In the genomic region with DNA sequence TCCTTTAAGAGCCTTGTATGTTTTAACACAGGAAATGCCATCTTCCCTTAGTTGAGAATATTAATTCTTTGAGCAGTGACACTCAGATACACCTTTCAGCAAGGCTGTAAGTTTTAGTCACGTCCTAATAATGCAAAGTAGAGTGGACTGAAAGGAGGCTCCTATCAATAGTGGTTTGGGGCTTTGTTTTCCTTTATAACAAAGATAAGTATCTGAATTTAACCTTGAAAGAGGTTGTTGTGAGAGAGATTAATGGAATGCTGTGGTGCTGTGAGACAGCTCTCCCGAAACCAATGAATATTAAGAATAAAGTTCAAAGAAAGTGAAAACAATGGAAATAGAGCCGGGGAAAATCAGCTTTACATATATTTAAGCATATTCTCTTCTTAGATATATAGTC, we compare ENCODE assay signal across 19 cellular contexts.
DNase-seq lines count a peak whose midpoint lies in the region; ATAC-seq and TF ChIP-seq lines count a peak whose summit lies in the region.
"Had no signal": no experiment of that assay in that cellular context is flagged by ENCODE, and none has a peak within 500 bp of the region (broad histone marks: within the 10 kb centered on the region; RNA-seq: fewer than 3 reads in every experiment).

No MANE protein-coding gene starts in this region.

- POLR2A ChIA-PET in HEK293T (lab: Yijun Ruan, JAX) = no interaction called here

- H3K27me3 Mint-ChIP-seq in chondrocyte (ENCODE audit: low read depth) (no peaks in the 10 kb centered on the region), mesothelial cell of epicardium (ENCODE audit: low read depth) (no peaks in the 10 kb centered on the region)

- H3K9me3 Mint-ChIP-seq in chondrocyte (ENCODE audit: low read depth) (no peaks in the 10 kb centered on the region), mesothelial cell of epicardium (no peaks in the 10 kb centered on the region)

- H3K4me1 Mint-ChIP-seq in chondrocyte (ENCODE audit: low read depth) = peaks cover 19% of the 10 kb centered on the region
- peaks cover 51% of the 10 kb centered on the region for H3K4me1 Mint-ChIP-seq in mesothelial cell of epicardium

- CTCF ChIA-PET in HEK293T (lab: Yijun Ruan, JAX) = no interaction called here

- peak; percentile 8 for DNase-seq in M059J (ENCODE audit: low read depth)
- DNase-seq in SW480 (ENCODE audit: low spot score) = peak; percentile 29
- no peak for DNase-seq in chondrocyte (ENCODE audit: low spot score)
- no peak for DNase-seq in mesothelial cell of epicardium (ENCODE audit: low spot score in 2 of 2, unreplicated experiment in 2 of 2)
- no peak for DNase-seq in cerebellar nuclear complex (lab: John Stamatoyannopoulos, UW)
- DNase-seq in HEK293T (ENCODE audit: extremely low spot score) = no peak
- DNase-seq in T-helper 1 cell = no peak
- DNase-seq: ACHN; C1 segment of cervical spinal cord; H7; MG63; NCI-H1048; NCI-H1436 treated with DMSO at 0.1 percent for 48 hours; NCI-H2029 treated with DMSO at 0.1 percent for 48 hours; NCI-H510A; NCI-H748 treated with DMSO at 0.1 percent for 48 hours; NK-92 treated with Interleukin-12 subunit alpha and Interleukin-12 subunit beta, amount 100 ng/mL, for 24 hours; Right ventricle myocardium superior had no signal

- ATAC-seq in GM21723 (IDR thresholded peaks at IDR 0.05; ENCODE audit: unreplicated experiment) = no peak

- peak overlapping the region; percentile 10 for H3K27ac Mint-ChIP-seq in chondrocyte (ENCODE audit: unreplicated experiment)
- peak overlapping the region; percentile 68 for H3K27ac Mint-ChIP-seq in mesothelial cell of epicardium

- H3K4me3 Mint-ChIP-seq in chondrocyte (ENCODE audit: unreplicated experiment) = no peak overlapping the region
- H3K4me3 Mint-ChIP-seq in mesothelial cell of epicardium = no peak overlapping the region

- no peaks in the 10 kb centered on the region for H3K36me3 Mint-ChIP-seq in chondrocyte (ENCODE audit: low read depth)
- no peaks in the 10 kb centered on the region for H3K36me3 Mint-ChIP-seq in mesothelial cell of epicardium

- TF ChIP-seq CTCF in chondrocyte (IDR thresholded peaks at IDR 0.05) (no peak), mesothelial cell of epicardium (IDR thresholded peaks at IDR 0.05; ENCODE audit: unreplicated experiment) (no peak)

TF ChIP-seq in HEK293T, 16 proteins besides CTCF, POLR2A, EP300 and RAD21:
- TF ChIP-seq ELF4 (IDR thresholded peaks at IDR 0.05) (no peak), FOXK2 (IDR thresholded peaks at IDR 0.05) (no peak), L3MBTL2 (conservative IDR thresholded peaks at IDR 0.05) (no peak), LEF1 (IDR thresholded peaks at IDR 0.05; ENCODE audit: borderline replicate concordance) (no peak), BHLHE40 (IDR thresholded peaks at IDR 0.05; ENCODE audit: borderline replicate concordance) (no peak), CTBP1 (IDR thresholded peaks at IDR 0.05; ENCODE audit: borderline replicate concordance) (no peak), NFRKB (IDR thresholded peaks at IDR 0.05) (no peak), ZNF384 (IDR thresholded peaks at IDR 0.05) (no peak), HDGF (IDR thresholded peaks at IDR 0.05; ENCODE audit: borderline replicate concordance) (no peak), SUZ12 (IDR thresholded peaks at IDR 0.05) (no peak), TARDBP (IDR thresholded peaks at IDR 0.05) (no peak), FOXM1 (IDR thresholded peaks at IDR 0.05; ENCODE audit: borderline replicate concordance) (no peak), FOXA1 (IDR thresholded peaks at IDR 0.05) (no peak)
- TF ChIP-seq, protein P1, sequence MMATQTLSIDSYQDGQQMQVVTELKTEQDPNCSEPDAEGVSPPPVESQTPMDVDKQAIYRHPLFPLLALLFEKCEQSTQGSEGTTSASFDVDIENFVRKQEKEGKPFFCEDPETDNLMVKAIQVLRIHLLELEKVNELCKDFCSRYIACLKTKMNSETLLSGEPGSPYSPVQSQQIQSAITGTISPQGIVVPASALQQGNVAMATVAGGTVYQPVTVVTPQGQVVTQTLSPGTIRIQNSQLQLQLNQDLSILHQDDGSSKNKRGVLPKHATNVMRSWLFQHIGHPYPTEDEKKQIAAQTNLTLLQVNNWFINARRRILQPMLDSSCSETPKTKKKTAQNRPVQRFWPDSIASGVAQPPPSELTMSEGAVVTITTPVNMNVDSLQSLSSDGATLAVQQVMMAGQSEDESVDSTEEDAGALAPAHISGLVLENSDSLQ (IDR thresholded peaks at IDR 0.05) = no peak

Comparison
In these comparisons a context has a peak if more than half of its experiments do, and no peak if none do; other contexts are left out.
1. DNase-seq: peak in M059J (single experiment) and SW480 (single experiment); none in chondrocyte (single experiment), mesothelial cell of epicardium (0 of 2), cerebellar nuclear complex (0 of 2), HEK293T (single experiment) and T-helper 1 cell (0 of 5).